ENCODE assay signal across 41 cellular contexts in genomic region chr17:66817750-66818149, GRCh38. TPM values are rescaled to one million over a fixed set of nuclear protein-coding genes. Genes with fewer than 3 reads are reported as not detected.
"Had no signal": no experiment of that assay in that cellular context is flagged by ENCODE, and none has a peak within 500 bp of the region (broad histone marks: within the 10 kb centered on the region; RNA-seq: fewer than 3 reads in every experiment).

No MANE protein-coding gene starts in this region.

- H3K27me3 Mint-ChIP-seq: activated T-helper 17 cell treated with anti-CD3 and anti-CD28 coated beads, Interleukin-2, amount 50 U/mL, for 72 hours had no signal

- H3K4me1 ChIP-seq: adrenal gland, ascending aorta, body of pancreas, breast epithelium had no signal

- FAIRE-seq: astrocyte, bronchial epithelial cell had no signal

- H3K36me3 ChIP-seq: adrenal gland, ascending aorta, brain microvascular endothelial cell, breast epithelium, cardiac muscle cell had no signal

- H3K9me3 ChIP-seq: adrenal gland, ascending aorta, body of pancreas had no signal

- H3K36me3 Mint-ChIP-seq: activated naive CD4-positive, alpha-beta T cell treated with anti-CD3 and anti-CD28 coated beads, Interleukin-2, amount 10 ng/mL, durations not matched to agents 7 days and 5 days; brain had no signal

- H3K9me3 Mint-ChIP-seq: activated naive CD4-positive, alpha-beta T cell treated with anti-CD3 and anti-CD28 coated beads, Interleukin-2, amount 50 U/mL, for 24 hours had no signal

- ATAC-seq: activated naive CD4-positive, alpha-beta T cell treated with anti-CD3 and anti-CD28 coated beads, Interleukin-2, amount 50 U/mL, for 72 hours; activated naive CD8-positive, alpha-beta T cell treated with anti-CD3 and anti-CD28 coated beads, Interleukin-2, amount 50 U/mL, for 24 hours; activated T-cell treated with anti-CD3 and anti-CD28 coated beads, Interleukin-2, amount 50 U/mL, for 72 hours; activated T-helper 17 cell treated with anti-CD3 and anti-CD28 coated beads, Interleukin-2, amount 50 U/mL, for 72 hours; body of pancreas had no signal

- H3K4me3 Mint-ChIP-seq: activated naive CD4-positive, alpha-beta T cell treated with anti-CD3 and anti-CD28 coated beads for 36 hours; activated naive CD4-positive, alpha-beta T cell treated with anti-CD3 and anti-CD28 coated beads, Interleukin-2, amount 10 ng/mL, durations not matched to agents 7 days and 5 days; activated naive CD4-positive, alpha-beta T cell treated with anti-CD3 and anti-CD28 coated beads, Interleukin-2, amount 50 U/mL, for 24 hours; activated naive CD8-positive, alpha-beta T cell; activated naive CD8-positive, alpha-beta T cell treated with anti-CD3 and anti-CD28 coated beads for 36 hours; activated naive CD8-positive, alpha-beta T cell treated with anti-CD3 and anti-CD28 coated beads, Interleukin-2, amount 10 ng/mL, durations not matched to agents 7 days and 5 days; activated naive CD8-positive, alpha-beta T cell treated with anti-CD3 and anti-CD28 coated beads, Interleukin-2, amount 50 U/mL, for 24 hours; activated T-cell treated with anti-CD3 and anti-CD28 coated beads, Interleukin-2, amount 50 U/mL, for 24 hours; activated T-cell treated with anti-CD3 and anti-CD28 coated beads, Interleukin-2, amount 50 U/mL, for 72 hours; activated T-helper 1 cell treated with anti-CD3 and anti-CD28 coated beads, Interleukin-12 subunit alpha, Interleukin-12 subunit beta, Interleukin-2, Interleukin-4 antibody, amounts not matched to agents 30 ng/mL and 10 ng/mL and 1 ng/mL, durations not matched to agents 14 hours and 24 hours and 36 hours; activated T-helper 17 cell treated with anti-CD3 and anti-CD28 coated beads, Interleukin-2, amount 50 U/mL, for 72 hours; brain; central memory CD8-positive, alpha-beta T cell had no signal

- DNase-seq: activated effector memory CD4-positive, alpha-beta T cell treated with anti-CD3 and anti-CD28 coated beads, Interleukin-2, amount 50 U/mL, for 16 hours; activated effector memory CD4-positive, alpha-beta T cell treated with Interleukin-2 at 50 U/mL for 16 hours; activated gamma-delta T cell; activated gamma-delta T cell treated with Interleukin-2 at 50 U/mL for 16 hours; activated naive CD4-positive, alpha-beta T cell; activated naive CD4-positive, alpha-beta T cell treated with anti-CD3 and anti-CD28 coated beads for 36 hours; activated naive CD4-positive, alpha-beta T cell treated with anti-CD3 and anti-CD28 coated beads, Interleukin-2, amount 10 ng/mL, durations not matched to agents 7 days and 5 days; activated naive CD4-positive, alpha-beta T cell treated with anti-CD3 and anti-CD28 coated beads, Interleukin-2, amount 50 U/mL, for 16 hours; activated naive CD4-positive, alpha-beta T cell treated with Interleukin-2 at 50 U/mL for 16 hours; activated naive CD8-positive, alpha-beta T cell treated with anti-CD3 and anti-CD28 coated beads for 36 hours; activated naive CD8-positive, alpha-beta T cell treated with anti-CD3 and anti-CD28 coated beads, Interleukin-2, amount 10 ng/mL, durations not matched to agents 7 days and 5 days; activated naive CD8-positive, alpha-beta T cell treated with anti-CD3 and anti-CD28 coated beads, Interleukin-2, amount 50 U/mL, for 24 hours; activated T-cell treated with anti-CD3 and anti-CD28 coated beads, Interleukin-2, amount 50 U/mL, for 1 hour; activated T-cell treated with anti-CD3 and anti-CD28 coated beads, Interleukin-2, amount 50 U/mL, for 24 hours; activated T-cell treated with anti-CD3 and anti-CD28 coated beads, Interleukin-2, amount 50 U/mL, for 48 hours; activated T-cell treated with anti-CD3 and anti-CD28 coated beads, Interleukin-2, amount 50 U/mL, for 72 hours; adrenal gland; amniotic stem cell; amygdala; anterior cingulate cortex; aorta; body of pancreas; brain microvascular endothelial cell; caudate nucleus; central memory CD4-positive, alpha-beta T cell; cerebellar nuclear complex had no signal

- H3K27ac ChIP-seq: adrenal gland, ascending aorta, body of pancreas, brain microvascular endothelial cell, breast epithelium, cardiac muscle cell had no signal

- H3K4me1 Mint-ChIP-seq: activated naive CD4-positive, alpha-beta T cell treated with anti-CD3 and anti-CD28 coated beads, Interleukin-2, amount 10 ng/mL, durations not matched to agents 7 days and 5 days; activated naive CD8-positive, alpha-beta T cell treated with anti-CD3 and anti-CD28 coated beads for 36 hours; activated naive CD8-positive, alpha-beta T cell treated with anti-CD3 and anti-CD28 coated beads, Interleukin-2, amount 10 ng/mL, durations not matched to agents 7 days and 5 days; activated naive CD8-positive, alpha-beta T cell treated with anti-CD3 and anti-CD28 coated beads, Interleukin-2, amount 50 U/mL, for 24 hours; activated T-helper 17 cell treated with anti-CD3 and anti-CD28 coated beads, Interleukin-2, amount 50 U/mL, for 72 hours; central memory CD8-positive, alpha-beta T cell had no signal

- H3K4me3 ChIP-seq: adrenal gland, ascending aorta, body of pancreas, breast epithelium, cardiac muscle cell had no signal

- H3K27me3 ChIP-seq: adrenal gland, ascending aorta, body of pancreas, brain microvascular endothelial cell, cardiac muscle cell had no signal

RNA-seq across cellular contexts. Expression of gene CACNG5, which starts 17.2 kb away (rescaled TPM):
- total RNA-seq: activated naive CD4-positive, alpha-beta T cell treated with anti-CD3 and anti-CD28 coated beads for 36 hours; activated naive CD4-positive, alpha-beta T cell treated with anti-CD3 and anti-CD28 coated beads, Interleukin-2, amount 50 U/mL, for 72 hours; activated naive CD8-positive, alpha-beta T cell treated with anti-CD3 and anti-CD28 coated beads for 36 hours; activated naive CD8-positive, alpha-beta T cell treated with anti-CD3 and anti-CD28 coated beads, Interleukin-2, amount 10 ng/mL, durations not matched to agents 7 days and 5 days; activated T-cell treated with anti-CD3 and anti-CD28 coated beads, Interleukin-2, amount 50 U/mL, for 72 hours; activated T-helper 1 cell treated with anti-CD3 and anti-CD28 coated beads, Interleukin-12 subunit alpha, Interleukin-12 subunit beta, Interleukin-2, Interleukin-4 antibody, amounts not matched to agents 30 ng/mL and 10 ng/mL and 1 ng/mL, durations not matched to agents 14 hours and 24 hours and 36 hours; activated T-helper 17 cell treated with anti-CD3 and anti-CD28 coated beads, Interleukin-2, amount 50 U/mL, for 72 hours; activated T-helper 2 cell treated with anti-CD3 and anti-CD28 coated beads, Interferon-gamma antibody, Interleukin-2, Interleukin-4, amounts not matched to agents 10 μg/mL and 5 μg/mL and 100 μg/mL, durations not matched to agents 14 hours and 24 hours and 36 hours; adrenal gland; aorta; ascending aorta; astrocyte; breast epithelium; bronchial epithelial cell; cardiac muscle cell; cardiac septum; chondrocyte had no signal
- polyA plus RNA-seq: adrenal gland, aorta, cardiac muscle cell had no signal
